Comparison of ENCODE assay signal across 8 cellular contexts in genomic region chr20:50724851-50725721, GRCh38. TPM values are rescaled to one million over a fixed set of nuclear protein-coding genes. Genes with fewer than 3 reads are reported as not detected.
DNase-seq lines count a peak whose midpoint lies in the region; FAIRE-seq lines count a peak whose summit lies in the region.

No MANE protein-coding gene starts in this region.

- DNase-seq in A172 (ENCODE audit: low spot score) (peak; percentile 92), HS-5 (ENCODE audit: low read depth) (peak; percentile 100), hepatic stellate cell (ENCODE audit: low spot score) (peak; percentile 93), AML-193 (lab: John Stamatoyannopoulos, UW) (no peak), GM19239 (ENCODE audit: insufficient read length, low spot score) (no peak), NCI-H2171 treated with DMSO at 0.1 percent for 48 hours (lab: John Stamatoyannopoulos, UW) (no peak)
- peak; percentile 62 for DNase-seq in activated T-helper 9 cell treated with anti-CD3 and anti-CD28 coated beads, Interleukin-2, amount 50 U/mL, for 16 hours (ENCODE audit: low read depth)
- peak; percentile 89 for DNase-seq in stimulated activated CD4-positive, alpha-beta T cell treated with anti-CD3 and anti-CD28 coated beads, Interleukin-15, amount 100 ng/mL, for 24 hours

- FAIRE-seq in GM19239 (lab: Jason Lieb, UNC), result no peak

RNA-seq across cellular contexts. Expression of gene PARD6B, which starts 6.3 kb away (rescaled TPM):
- total RNA-seq in A172 (2014; rRNA removed; shearing (Covaris generic)), result 3.2 and 4.7 TPM in 2 replicates

RNA-seq across cellular contexts. Expression of gene RIPOR3, which starts 33.7 kb away (rescaled TPM):
- total RNA-seq in A172 (2014; rRNA removed; shearing (Covaris generic)), result 0.07 TPM in 1 of 2 replicates, not detected in the other

Comparison
In these comparisons a context has a peak if more than half of its experiments do, and no peak if none do; other contexts are left out.
1. DNase-seq: peak in A172 (single experiment), HS-5 (single experiment), activated T-helper 9 cell treated with anti-CD3 and anti-CD28 coated beads, Interleukin-2, amount 50 U/mL, for 16 hours (single experiment), hepatic stellate cell (single experiment) and stimulated activated CD4-positive, alpha-beta T cell treated with anti-CD3 and anti-CD28 coated beads, Interleukin-15, amount 100 ng/mL, for 24 hours (single experiment); none in AML-193 (0 of 2), GM19239 (single experiment) and NCI-H2171 treated with DMSO at 0.1 percent for 48 hours (single experiment).